ENCODE assay signal across 8 cellular contexts in genomic region chr7:131010714-131011436, GRCh38.
A peak's percentile ranks its signal among the peaks of the same experiment; 100 is the strongest.
DNase-seq lines count a peak whose midpoint lies in the region; ATAC-seq and TF ChIP-seq lines count a peak whose summit lies in the region.

No MANE protein-coding gene starts in this region.

- H3K4me1 ChIP-seq in CD4-positive, alpha-beta memory T cell (ENCODE audit: insufficient read depth, low read length): peaks cover 97% of the 10 kb centered on the region
- H3K4me1 ChIP-seq in ascending aorta: peaks cover 13 to 56% of the 10 kb centered on the region in 2 donors

- DNase-seq in CD4-positive, alpha-beta memory T cell: peak in 3 of 5 donors; percentile 39 to 54 (median 43)
- DNase-seq in ascending aorta (ENCODE audit: low spot score in 2 of 2): no peak
- no peak for DNase-seq in naive B cell
- no peak for DNase-seq in globus pallidus (ENCODE audit: low spot score)
- DNase-seq in nucleus accumbens (lab: John Stamatoyannopoulos, UW): no peak
- no peak for DNase-seq in glomerular visceral epithelial cell (ENCODE audit: extremely low spot score)
- no peak for DNase-seq in left colon

- peak overlapping the region; percentile 84 to 94 (median 91) for H3K27ac Mint-ChIP-seq in CD4-positive, alpha-beta memory T cell
- peak overlapping the region in 5 of 6 donors; percentile 27 to 89 (median 49) for H3K27ac Mint-ChIP-seq in naive B cell

- no peaks in the 10 kb centered on the region for H3K27me3 Mint-ChIP-seq in CD4-positive, alpha-beta memory T cell
- H3K27me3 Mint-ChIP-seq in naive B cell: no peaks in the 10 kb centered on the region

- no peaks in the 10 kb centered on the region for H3K9me3 ChIP-seq in CD4-positive, alpha-beta memory T cell (ENCODE audit: control insufficient read depth in 1 of 2, low read length in 2 of 2)
- H3K9me3 ChIP-seq in KOPT-K1 (ENCODE audit: insufficient read depth, low read length, poor library complexity, severe bottlenecking) (no peaks in the 10 kb centered on the region), ascending aorta (no peaks in the 10 kb centered on the region)

- H3K9me3 Mint-ChIP-seq in CD4-positive, alpha-beta memory T cell: no peaks in the 10 kb centered on the region
- H3K9me3 Mint-ChIP-seq in naive B cell: no peaks in the 10 kb centered on the region

- CTCF ChIA-PET in CD4-positive, alpha-beta memory T cell (lab: Charles Lee; ENCODE audit: partially characterized antibody): interaction anchor here (1.1 to 1.8 kb wide), 4 partner anchors 29 to 114 kb away, joined by 3 to 14 read pairs (median 10); no protein-coding TSS in a partner anchor

- peaks cover 0 to 27% of the 10 kb centered on the region in 2 donors for H3K36me3 Mint-ChIP-seq in CD4-positive, alpha-beta memory T cell
- no peaks in the 10 kb centered on the region for H3K36me3 Mint-ChIP-seq in naive B cell

- intact Hi-C loops in CD4-positive, alpha-beta memory T cell (cut with micrococcal nuclease): no loop called here
- intact Hi-C loops in ascending aorta (cut with DNase I) (no loop called here), left colon (cut with DNase I, micrococcal nuclease) (no loop called here)

- no peaks in the 10 kb centered on the region for H3K27me3 ChIP-seq in CD4-positive, alpha-beta memory T cell (ENCODE audit: insufficient read depth, low read length)
- H3K27me3 ChIP-seq in ascending aorta: no peaks in the 10 kb centered on the region

- no peak for TF ChIP-seq CTCF in ascending aorta (IDR thresholded peaks at IDR 0.05)

- H3K4me3 ChIP-seq in CD4-positive, alpha-beta memory T cell (ENCODE audit: low read length in 2 of 2): peak overlapping the region in 1 of 2 donors; percentile 38
- H3K4me3 ChIP-seq in ascending aorta: no peak overlapping the region

- POLR2A ChIA-PET in CD4-positive, alpha-beta memory T cell (lab: Charles Lee; ENCODE audit: partially characterized antibody): interaction anchor here (0.8 to 1.9 kb wide), 3 partner anchors 22 to 30 kb away, joined by 3 to 6 read pairs (median 4); no protein-coding TSS in a partner anchor

- H3K27ac ChIP-seq in CD4-positive, alpha-beta memory T cell (ENCODE audit: low read depth, low read length): peak overlapping the region; percentile 52
- peak overlapping the region; percentile 74 for H3K27ac ChIP-seq in KOPT-K1 (ENCODE audit: low read depth, low read length, poor library complexity, severe bottlenecking)
- H3K27ac ChIP-seq in ascending aorta: peak overlapping the region; percentile 48 to 51

- H3K36me3 ChIP-seq in CD4-positive, alpha-beta memory T cell (ENCODE audit: insufficient read depth, low read length): no peaks in the 10 kb centered on the region
- H3K36me3 ChIP-seq in KOPT-K1 (ENCODE audit: insufficient read depth, low read length) (no peaks in the 10 kb centered on the region), ascending aorta (no peaks in the 10 kb centered on the region)

- ATAC-seq in naive B cell (ENCODE audit: low read depth in 2 of 2): no peak
- no peak for ATAC-seq in left colon

- H3K4me1 Mint-ChIP-seq in CD4-positive, alpha-beta memory T cell: peaks cover 79 to 97% (median 89%) of the 10 kb centered on the region in 4 donors
- H3K4me1 Mint-ChIP-seq in naive B cell: peaks cover 76 to 90% (median 87%) of the 10 kb centered on the region in 3 donors

- H3K4me3 Mint-ChIP-seq in CD4-positive, alpha-beta memory T cell: peak overlapping the region; percentile 21 to 90 (median 82)
- peak overlapping the region in 1 of 8 donors; percentile 16 for H3K4me3 Mint-ChIP-seq in naive B cell

Comparison
In these comparisons a context has a peak if more than half of its experiments do, and no peak if none do; other contexts are left out.
1. DNase-seq: peak in CD4-positive, alpha-beta memory T cell (3 of 5); none in ascending aorta (0 of 2), naive B cell (single experiment), globus pallidus (single experiment), nucleus accumbens (0 of 56), glomerular visceral epithelial cell (single experiment) and left colon (0 of 2).
2. Peak in every context shown above with its lines, with median percentiles within 50 percentile points of each other: H3K27ac ChIP-seq.